Comparison of ENCODE assay signal across 19 cellular contexts in the genomic region with DNA sequence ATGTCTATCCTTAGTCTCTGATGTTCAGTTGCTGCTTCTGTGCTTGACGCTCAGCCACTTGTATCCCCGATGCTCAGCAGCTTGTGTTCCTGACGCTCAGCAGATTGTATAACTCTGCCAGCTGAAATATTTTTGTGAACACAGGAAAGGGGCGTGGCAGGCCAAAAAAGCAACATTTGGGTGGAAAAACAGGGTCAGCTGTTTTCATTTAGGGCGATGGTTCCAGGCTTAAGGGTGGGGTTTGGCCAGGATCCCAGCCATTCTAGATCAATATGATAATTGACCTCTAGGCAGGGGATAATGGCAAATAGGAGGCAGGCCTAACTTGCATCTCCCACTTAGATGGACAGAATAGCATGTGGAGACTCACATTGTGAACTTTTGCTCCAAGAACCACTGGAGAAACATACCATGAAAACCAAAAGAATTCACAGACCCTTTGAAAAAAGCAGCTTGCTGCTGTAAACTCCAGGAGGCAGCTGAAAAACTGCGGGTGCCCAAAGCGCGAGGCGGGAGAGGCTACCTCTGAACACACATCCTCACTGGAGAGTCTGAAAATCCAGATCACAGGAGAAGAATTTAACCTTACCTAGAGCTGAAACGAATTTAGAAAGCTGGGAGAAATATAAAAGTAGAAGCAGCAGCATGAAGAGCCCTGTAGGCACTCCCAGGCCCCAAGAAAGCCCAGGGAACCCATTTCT. TPM values are rescaled to one million over a fixed set of nuclear protein-coding genes. Genes with fewer than 3 reads are reported as not detected.
"Had no signal": no experiment of that assay in that cellular context is flagged by ENCODE, and none has a peak within 500 bp of the region (broad histone marks: within the 10 kb centered on the region; RNA-seq: fewer than 3 reads in every experiment).

No MANE protein-coding gene starts in this region.

- ATAC-seq: gastrocnemius medialis; naive thymus-derived CD4-positive, alpha-beta T cell had no signal

- DNase-seq: activated CD4-positive, alpha-beta T cell treated with anti-CD3 and anti-CD28 coated beads, Interleukin-2, amount 10 ng/mL, durations not matched to agents 7 days and 5 days; activated CD4-positive, CD25-positive, alpha-beta regulatory T cell; activated CD8-positive, alpha-beta memory T cell treated with anti-CD3 and anti-CD28 coated beads, Interleukin-2, amount 50 U/mL, for 48 hours; activated gamma-delta T cell treated with Interleukin-2 at 50 U/mL for 16 hours; amygdala; brain microvascular endothelial cell; cerebellar nuclear complex; dermis blood vessel endothelial cell; endodermal cell; gastrocnemius medialis; mammary epithelial cell; naive thymus-derived CD4-positive, alpha-beta T cell; stimulated activated CD4-positive, alpha-beta T cell treated with anti-CD3 and anti-CD28 coated beads, Interleukin-15, amount 100 ng/mL, for 24 hours; stimulated activated CD4-positive, alpha-beta T cell treated with anti-CD3 and anti-CD28 coated beads, Interleukin-4, amount 100 ng/mL, for 1 hour; stimulated activated naive CD4-positive, alpha-beta T cell had no signal

- H3K4me3 ChIP-seq: gastrocnemius medialis had no signal

- H3K9me3 ChIP-seq: gastrocnemius medialis had no signal

- H3K36me3 ChIP-seq: brain microvascular endothelial cell, gastrocnemius medialis had no signal

- H3K4me1 ChIP-seq: gastrocnemius medialis had no signal

- H3K27me3 ChIP-seq: brain microvascular endothelial cell, gastrocnemius medialis had no signal

- H3K27ac ChIP-seq: brain microvascular endothelial cell had no signal

RNA-seq across cellular contexts. Expression of gene ZNF648, which starts 58.3 kb away (rescaled TPM):
- total RNA-seq: activated CD4-positive, alpha-beta T cell treated with anti-CD3 and anti-CD28 coated beads, Interleukin-2, amount 10 ng/mL, durations not matched to agents 7 days and 5 days; dermis blood vessel endothelial cell; epithelial cell of proximal tubule; mononuclear cell; naive thymus-derived CD4-positive, alpha-beta T cell; renal cortical epithelial cell had no signal
- polyA plus RNA-seq: urinary bladder had no signal
